In genomic region chr1:23561076-23561812, GRCh38 we compare ENCODE assay signal across 9 cellular contexts. TPM values are rescaled to one million over a fixed set of nuclear protein-coding genes. Genes with fewer than 3 reads are reported as not detected.
DNase-seq lines count a peak whose midpoint lies in the region; ATAC-seq and TF ChIP-seq lines count a peak whose summit lies in the region.
"Had no signal": no experiment of that assay in that cellular context is flagged by ENCODE, and none has a peak within 500 bp of the region (broad histone marks: within the 10 kb centered on the region; RNA-seq: fewer than 3 reads in every experiment).

No MANE protein-coding gene starts in this region.

- H3K4me1 ChIP-seq in heart left ventricle: peaks cover 4 to 71% (median 50%) of the 10 kb centered on the region in 12 donors
- H3K4me1 ChIP-seq in colonic mucosa: peaks cover 24% of the 10 kb centered on the region
- peaks cover 6 to 29% of the 10 kb centered on the region in 2 donors for H3K4me1 ChIP-seq in naive thymus-derived CD4-positive, alpha-beta T cell (ENCODE audit: control insufficient read depth in 2 of 2, insufficient read depth in 2 of 2, low read length in 2 of 2)
- H3K4me1 ChIP-seq in uterus: no peaks in the 10 kb centered on the region

- H3K9ac ChIP-seq in colonic mucosa (ENCODE audit: low read depth in 2 of 2, low read length in 2 of 2): peak overlapping the region in 1 of 2 donors; percentile 100

- H3K27ac Mint-ChIP-seq in naive thymus-derived CD4-positive, alpha-beta T cell: peak overlapping the region in 8 of 9 donors; percentile 8 to 96 (median 42)

- DNase-seq in heart left ventricle (no peak), left cardiac atrium (no peak), colonic mucosa (no peak), uterus (no peak), NCI-H2081 treated with DMSO at 0.1 percent for 48 hours (lab: John Stamatoyannopoulos, UW) (no peak)
- no peak for DNase-seq in naive thymus-derived CD4-positive, alpha-beta T cell
- DNase-seq: MV-4-11 had no signal

- intact Hi-C loops in heart left ventricle (cut with DNase I): no loop called here
- intact Hi-C loops in left cardiac atrium (cut with DNase I): loop anchor here in 1 of 2 donors (5.0 kb wide), 1 partner anchor 131 kb away; the partner anchor contains the start of gene RPL11
- intact Hi-C loops in colonic mucosa (cut with DNase I): no loop called here
- intact Hi-C loops in naive thymus-derived CD4-positive, alpha-beta T cell (cut with micrococcal nuclease): no loop called here
- intact Hi-C loops in uterus (cut with DNase I; ENCODE audit: low total_unique reads): no loop called here

- no peaks in the 10 kb centered on the region for H3K9me3 ChIP-seq in heart left ventricle
- H3K9me3 ChIP-seq in colonic mucosa: no peaks in the 10 kb centered on the region
- H3K9me3 ChIP-seq in naive thymus-derived CD4-positive, alpha-beta T cell (ENCODE audit: control insufficient read depth in 2 of 3, low read length in 3 of 3): no peaks in the 10 kb centered on the region
- H3K9me3 ChIP-seq in uterus: no peaks in the 10 kb centered on the region

- H3K27me3 Mint-ChIP-seq in naive thymus-derived CD4-positive, alpha-beta T cell: peaks cover 0 to 62% (median 0%) of the 10 kb centered on the region in 5 donors

- peaks cover 0 to 5% (median 4%) of the 10 kb centered on the region in 5 donors for H3K36me3 Mint-ChIP-seq in naive thymus-derived CD4-positive, alpha-beta T cell

- WGBS in heart left ventricle, 4 donors: 42 to 51% (median 43%) methylated on average over 6 of the region's 6 CpGs

- peak overlapping the region; percentile 83 to 97 (median 94) for H3K27ac ChIP-seq in heart left ventricle
- H3K27ac ChIP-seq in colonic mucosa: peak overlapping the region; percentile 83
- H3K27ac ChIP-seq in naive thymus-derived CD4-positive, alpha-beta T cell (ENCODE audit: low read depth, low read length): no peak overlapping the region
- H3K27ac ChIP-seq in uterus: peak overlapping the region; percentile 82 to 90

- POLR2A ChIA-PET in naive thymus-derived CD4-positive, alpha-beta T cell (lab: Charles Lee): interaction anchor here (1.2 to 57.7 kb wide), 3 partner anchors 17 to 58 kb away, joined by 10 to 1267 read pairs (median 261); no protein-coding TSS in a partner anchor

- no peak for TF ChIP-seq CTCF in heart left ventricle (IDR thresholded peaks at IDR 0.05)
- TF ChIP-seq CTCF in colonic mucosa (IDR thresholded peaks at IDR 0.05): no peak
- no peak for TF ChIP-seq CTCF in uterus (IDR thresholded peaks at IDR 0.05)

- peak overlapping the region in 6 of 10 donors; percentile 3 to 97 (median 30) for H3K4me3 Mint-ChIP-seq in naive thymus-derived CD4-positive, alpha-beta T cell

- TF ChIP-seq POLR2A in heart left ventricle (IDR thresholded peaks at IDR 0.05) (no peak), uterus (IDR thresholded peaks at IDR 0.05) (no peak)

- CTCF ChIA-PET in naive thymus-derived CD4-positive, alpha-beta T cell (lab: Charles Lee): interaction anchor here (25.8 kb wide), 1 partner anchor 72 kb away, joined by 643 read pairs; no protein-coding TSS in a partner anchor

- H3K4me3 ChIP-seq in heart left ventricle (peak overlapping the region in 11 of 12 donors; percentile 0 to 92 (median 80)), colonic mucosa (no peak overlapping the region), uterus (no peak overlapping the region)
- H3K4me3 ChIP-seq in naive thymus-derived CD4-positive, alpha-beta T cell (ENCODE audit: low read length): no peak overlapping the region

- peaks cover 0 to 25% (median 14%) of the 10 kb centered on the region in 9 donors for H3K36me3 ChIP-seq in heart left ventricle
- no peaks in the 10 kb centered on the region for H3K36me3 ChIP-seq in colonic mucosa
- peaks cover 0 to 10% (median 0%) of the 10 kb centered on the region in 3 experiments for H3K36me3 ChIP-seq in naive thymus-derived CD4-positive, alpha-beta T cell (ENCODE audit: control insufficient read depth in 2 of 3, insufficient read depth in 3 of 3, low read length in 3 of 3)
- no peaks in the 10 kb centered on the region for H3K36me3 ChIP-seq in uterus

- no peaks in the 10 kb centered on the region for H3K9me3 Mint-ChIP-seq in naive thymus-derived CD4-positive, alpha-beta T cell

- H3K4me1 Mint-ChIP-seq in naive thymus-derived CD4-positive, alpha-beta T cell: peaks cover 35 to 72% (median 66%) of the 10 kb centered on the region in 7 donors

- H3K27me3 ChIP-seq in heart left ventricle (no peaks in the 10 kb centered on the region), colonic mucosa (no peaks in the 10 kb centered on the region), uterus (no peaks in the 10 kb centered on the region)
- H3K27me3 ChIP-seq in naive thymus-derived CD4-positive, alpha-beta T cell (ENCODE audit: control insufficient read depth in 2 of 2, insufficient read depth in 2 of 2, low read length in 2 of 2): no peaks in the 10 kb centered on the region

- ATAC-seq in heart left ventricle (no peak), left cardiac atrium (no peak), GM21529 (IDR thresholded peaks at IDR 0.05; ENCODE audit: unreplicated experiment) (no peak), HG02678 (IDR thresholded peaks at IDR 0.05; ENCODE audit: unreplicated experiment) (no peak)
- no peak for ATAC-seq in naive thymus-derived CD4-positive, alpha-beta T cell

RNA-seq across cellular contexts. Expression of gene ID3, which starts 1.9 kb away (rescaled TPM):
- total RNA-seq in heart left ventricle (100 to 1,000 TPM in 3 of 9 donors, 10 to 100 TPM in 6; 57.5 to 185 (median 91.0) TPM), left cardiac atrium (100 to 1,000 TPM; 119 to 172 TPM), colonic mucosa (100 to 1,000 TPM; 106 to 221 TPM), uterus (100 to 1,000 TPM in 3 of 4 donors, 10 to 100 TPM in 1; 38.4 to 652 (median 260) TPM)
- polyA plus RNA-seq in heart left ventricle: 100 to 1,000 TPM in 1 of 2 donors, 10 to 100 TPM in 1; 55.3 to 153 TPM
- total RNA-seq in naive thymus-derived CD4-positive, alpha-beta T cell: 10 to 100 TPM; 14.8 to 89.4 (median 34.1) TPM
- polyA plus RNA-seq in naive thymus-derived CD4-positive, alpha-beta T cell: 10 to 100 TPM; 13.0 to 28.3 TPM

RNA-seq across cellular contexts. Expression of gene E2F2, which starts 30.2 kb away (rescaled TPM):
- 1 to 10 TPM in 1 of 9 donors, under 1 TPM in 7, not detected in 1; 0.07 to 2.7 (median 0.21) TPM for total RNA-seq in heart left ventricle
- under 1 TPM; 0.04 to 0.12 TPM for polyA plus RNA-seq in heart left ventricle
- 1 to 10 TPM in 1 of 2 donors, under 1 TPM in 1; 0.18 to 1.3 TPM for total RNA-seq in left cardiac atrium
- total RNA-seq in colonic mucosa: 10 to 100 TPM in 1 of 2 donors, 1 to 10 TPM in 1; 8.2 to 32.9 TPM
- total RNA-seq in naive thymus-derived CD4-positive, alpha-beta T cell: 10 to 100 TPM in 1 of 5 experiments, 1 to 10 TPM in 1, under 1 TPM in 2, not detected in 1; 0.14 to 65.7 (median 2.5) TPM
- polyA plus RNA-seq in naive thymus-derived CD4-positive, alpha-beta T cell: not detected
- total RNA-seq in uterus: 1 to 10 TPM in 1 of 4 donors, under 1 TPM in 1, not detected in 2; 0.12 to 4.4 TPM

Comparison
In these comparisons a context has a peak if more than half of its experiments do, and no peak if none do; other contexts are left out.
1. H3K4me3 ChIP-seq: peak in heart left ventricle (11 of 12); none in colonic mucosa (single experiment), naive thymus-derived CD4-positive, alpha-beta T cell (single experiment) and uterus (0 of 2).